9 cellular contexts compared by ENCODE assay signal in the genomic region with DNA sequence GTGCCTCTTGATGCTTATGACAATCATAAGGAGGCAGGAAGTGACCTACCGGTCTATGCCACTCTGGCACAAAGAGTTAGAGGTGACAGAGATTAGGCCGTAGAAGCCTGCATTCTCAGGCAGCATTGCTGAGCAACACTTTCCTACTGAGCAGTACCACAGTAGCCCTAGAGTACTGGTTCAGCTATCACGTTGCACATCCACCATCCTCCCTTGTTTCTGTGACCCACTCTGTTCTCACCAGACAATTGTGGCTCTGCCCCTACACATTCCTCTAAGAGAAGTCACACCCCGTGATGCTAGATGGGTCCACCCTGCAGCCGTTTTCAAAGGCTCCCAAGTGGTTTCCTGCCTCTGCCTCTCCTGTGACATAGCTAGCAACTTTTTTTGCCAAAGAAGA. TPM values are rescaled to one million over a fixed set of nuclear protein-coding genes. Genes with fewer than 3 reads are reported as not detected.
DNase-seq lines count a peak whose midpoint lies in the region; ATAC-seq and TF ChIP-seq lines count a peak whose summit lies in the region.
"Had no signal": no experiment of that assay in that cellular context is flagged by ENCODE, and none has a peak within 500 bp of the region (broad histone marks: within the 10 kb centered on the region; RNA-seq: fewer than 3 reads in every experiment).

No MANE protein-coding gene starts in this region.

- H3K36me3 Mint-ChIP-seq in activated CD8-positive, alpha-beta T cell treated with anti-CD3 and anti-CD28 coated beads for 36 hours (ENCODE audit: low read depth), result no peaks in the 10 kb centered on the region

- H3K4me3 Mint-ChIP-seq in activated CD8-positive, alpha-beta T cell treated with anti-CD3 and anti-CD28 coated beads for 36 hours, result no peak overlapping the region
- H3K4me3 Mint-ChIP-seq: WTC11 had no signal

- H3K79me2 ChIP-seq in fibroblast of lung (ENCODE audit: control insufficient read depth, insufficient read depth, low read length), result no peaks in the 10 kb centered on the region

- no peak overlapping the region for H3K4me3 ChIP-seq in fibroblast of lung (replicated peaks in 1 of 4; ENCODE audit: control extremely low read depth in 1 of 4, insufficient read depth in 1 of 4, low read depth in 3 of 4, low read length in 4 of 4)

- peak; percentile 31 for DNase-seq in activated T-cell treated with anti-CD3 and anti-CD28 coated beads, Interleukin-2, amount 50 U/mL, for 1 hour
- DNase-seq in activated T-cell treated with anti-CD3 and anti-CD28 coated beads for 4 hours (no peak), fibroblast of lung (ENCODE audit: low read depth in 2 of 2) (peak; percentile 42 to 86), NCI-H1694 (lab: John Stamatoyannopoulos, UW) (no peak), NCI-H524 (lab: John Stamatoyannopoulos, UW) (no peak), NCI-H1436 (lab: John Stamatoyannopoulos, UW) (no peak)
- DNase-seq in activated CD8-positive, alpha-beta T cell treated with anti-CD3 and anti-CD28 coated beads for 36 hours, result peak; percentile 49
- DNase-seq in stimulated activated naive CD8-positive, alpha-beta T cell treated with anti-CD3 and anti-CD28 coated beads, Interleukin-15, Interleukin-2, amounts not matched to agents 100 U/mL and 50 U/mL, for 24 hours, result peak; percentile 15

- H3K4me1 ChIP-seq in fibroblast of lung (ENCODE audit: control insufficient read depth, extremely low read depth, insufficient read depth, low read length), result peaks cover 3% of the 10 kb centered on the region

- no peaks in the 10 kb centered on the region for H3K9me3 ChIP-seq in fibroblast of lung (ENCODE audit: control insufficient read depth, insufficient read depth, low read depth, low read length)

- peak overlapping the region; percentile 21 for H3K27ac Mint-ChIP-seq in activated CD8-positive, alpha-beta T cell treated with anti-CD3 and anti-CD28 coated beads for 36 hours
- H3K27ac Mint-ChIP-seq: WTC11 had no signal

- peak overlapping the region; percentile 27 for H2AFZ ChIP-seq in fibroblast of lung (ENCODE audit: low read length)

- no peaks in the 10 kb centered on the region for H3K36me3 ChIP-seq in fibroblast of lung (ENCODE audit: control insufficient read depth, insufficient read depth, low read length)

- intact Hi-C loops in activated CD8-positive, alpha-beta T cell treated with anti-CD3 and anti-CD28 coated beads for 36 hours (cut with micrococcal nuclease), result loop anchor here (10.0 kb wide), 1 partner anchor 813 kb away; no protein-coding TSS in a partner anchor

- CTCF ChIA-PET in activated CD8-positive, alpha-beta T cell treated with anti-CD3 and anti-CD28 coated beads for 36 hours (lab: Charles Lee), result interaction anchor here (1.1 to 1.7 kb wide), 3 partner anchors 13 to 817 kb away, joined by 3 to 7 read pairs (median 4); no protein-coding TSS in a partner anchor

- H4K20me1 ChIP-seq in fibroblast of lung (ENCODE audit: control insufficient read depth, extremely low read depth, insufficient read depth, low read length), result no peaks in the 10 kb centered on the region

- H3K4me1 Mint-ChIP-seq in activated CD8-positive, alpha-beta T cell treated with anti-CD3 and anti-CD28 coated beads for 36 hours (ENCODE audit: low read depth), result peaks cover 18% of the 10 kb centered on the region
- H3K4me1 Mint-ChIP-seq: WTC11 had no signal

- ATAC-seq in activated CD8-positive, alpha-beta T cell treated with anti-CD3 and anti-CD28 coated beads for 36 hours, result peak; percentile 93
- ATAC-seq in stimulated activated naive CD8-positive, alpha-beta T cell treated with anti-CD3 and anti-CD28 coated beads, Interleukin-15, Interleukin-2, amounts not matched to agents 100 U/mL and 50 U/mL, for 24 hours, result peak; percentile 90
- ATAC-seq: WTC11 had no signal

- POLR2A ChIA-PET in activated CD8-positive, alpha-beta T cell treated with anti-CD3 and anti-CD28 coated beads for 36 hours (lab: Charles Lee), result no interaction called here

- no peaks in the 10 kb centered on the region for H3K27me3 ChIP-seq in fibroblast of lung (ENCODE audit: control insufficient read depth, insufficient read depth, low read length)

- H3K27me3 Mint-ChIP-seq in activated CD8-positive, alpha-beta T cell treated with anti-CD3 and anti-CD28 coated beads for 36 hours, result no peaks in the 10 kb centered on the region

- H3K4me2 ChIP-seq in fibroblast of lung (ENCODE audit: extremely low read depth, insufficient read depth, low read length), result no peak overlapping the region

- TF ChIP-seq CTCF in activated CD8-positive, alpha-beta T cell treated with anti-CD3 and anti-CD28 coated beads for 36 hours (IDR thresholded peaks at IDR 0.05), result no peak
- TF ChIP-seq CTCF in fibroblast of lung (conservative IDR thresholded peaks at IDR 0.05 in 1 of 2, IDR thresholded peaks at IDR 0.05 in 1 of 2; ENCODE audit: low read depth in 1 of 2, low read length in 2 of 2), result no peak

- no peak overlapping the region for H3K9ac ChIP-seq in fibroblast of lung (ENCODE audit: insufficient read depth, low read length)

- H3K27ac ChIP-seq in fibroblast of lung (ENCODE audit: insufficient read depth, low read length), result no peak overlapping the region

- peaks cover 8% of the 10 kb centered on the region for H3K9me3 Mint-ChIP-seq in activated CD8-positive, alpha-beta T cell treated with anti-CD3 and anti-CD28 coated beads for 36 hours

RNA-seq across cellular contexts. Expression of a gene that starts 22.6 kb away (rescaled TPM):
- total RNA-seq in activated CD8-positive, alpha-beta T cell treated with anti-CD3 and anti-CD28 coated beads for 36 hours, result 10 to 100 TPM; 69.0 to 69.1 TPM
- total RNA-seq in fibroblast of lung, result 63.1 and 71.1 TPM in 2 replicates
- 50.0 and 53.0 TPM in 2 replicates for polyA plus RNA-seq in fibroblast of lung
- polyA plus RNA-seq in fibroblast of lung (2012), result 66.2 and 74.9 TPM in 2 replicates
- polyA minus RNA-seq in fibroblast of lung (ENCODE audit: low replicate concordance), result 11.1 and 20.0 TPM in 2 replicates

RNA-seq across cellular contexts. Expression of a gene that starts 34.6 kb away (rescaled TPM):
- total RNA-seq in activated CD8-positive, alpha-beta T cell treated with anti-CD3 and anti-CD28 coated beads for 36 hours, result 1 to 10 TPM in 1 of 2 experiments, under 1 TPM in 1; 0.90 to 1.3 TPM
- under 0.01 TPM in 2 replicates for total RNA-seq in fibroblast of lung
- polyA plus RNA-seq in fibroblast of lung, result 0.01 TPM in 1 of 2 replicates, not detected in the other
- not detected in 2 replicates for polyA plus RNA-seq in fibroblast of lung (2012)
- not detected in 2 replicates for polyA minus RNA-seq in fibroblast of lung (ENCODE audit: low replicate concordance)

Comparison
In these comparisons a context has a peak if more than half of its experiments do, and no peak if none do; other contexts are left out.
1. DNase-seq: peak in activated T-cell treated with anti-CD3 and anti-CD28 coated beads, Interleukin-2, amount 50 U/mL, for 1 hour (single experiment), activated CD8-positive, alpha-beta T cell treated with anti-CD3 and anti-CD28 coated beads for 36 hours (single experiment), fibroblast of lung (2 of 2) and stimulated activated naive CD8-positive, alpha-beta T cell treated with anti-CD3 and anti-CD28 coated beads, Interleukin-15, Interleukin-2, amounts not matched to agents 100 U/mL and 50 U/mL, for 24 hours (single experiment); none in activated T-cell treated with anti-CD3 and anti-CD28 coated beads for 4 hours (single experiment), NCI-H1694 (single experiment), NCI-H524 (0 of 2) and NCI-H1436 (single experiment).